7 cellular contexts compared by ENCODE assay signal in the genomic region with DNA sequence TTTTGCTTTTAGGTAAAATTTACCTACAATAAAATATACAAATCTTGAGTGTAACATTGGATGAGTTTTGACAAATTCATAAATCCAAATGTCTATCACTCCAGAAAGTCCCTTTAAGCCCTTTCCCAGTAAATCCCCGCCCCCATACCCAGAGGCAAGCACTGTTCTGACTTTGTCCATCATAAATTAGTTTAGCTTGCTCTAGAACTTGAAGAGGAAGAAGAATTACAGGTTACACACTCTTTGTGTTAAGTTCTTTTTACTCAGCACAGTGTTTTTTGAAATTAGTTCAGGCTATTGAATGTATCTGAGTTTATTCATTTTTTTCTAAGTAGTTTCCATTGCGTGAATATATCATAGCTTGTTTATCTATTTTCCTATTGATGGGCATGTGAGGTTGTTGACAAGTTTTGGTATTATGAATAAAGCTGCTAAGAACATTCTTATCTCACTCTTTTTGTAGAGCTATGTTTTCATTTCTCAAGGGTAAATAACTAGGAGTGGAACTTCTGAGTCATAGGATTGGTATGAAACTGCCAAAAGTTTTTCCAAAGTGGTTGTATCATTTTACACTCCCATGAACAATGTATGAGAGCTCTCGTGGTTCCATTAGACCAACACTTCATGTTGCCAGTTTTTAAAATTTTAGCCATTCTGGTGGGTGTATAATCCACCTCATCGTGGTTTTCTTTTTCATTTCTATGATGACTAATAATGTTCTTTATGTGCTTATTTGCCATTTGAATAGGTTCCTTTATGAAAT. TPM values are rescaled to one million over a fixed set of nuclear protein-coding genes. Genes with fewer than 3 reads are reported as not detected.
DNase-seq lines count a peak whose midpoint lies in the region; ATAC-seq, FAIRE-seq and TF ChIP-seq lines count a peak whose summit lies in the region.

No MANE protein-coding gene starts in this region.

- no peaks in the 10 kb centered on the region for H3K79me2 ChIP-seq in keratinocyte (ENCODE audit: control insufficient read depth, insufficient read depth, low read length)
- H3K79me2 ChIP-seq in neural progenitor cell (ENCODE audit: low read depth) = no peaks in the 10 kb centered on the region

- no peaks in the 10 kb centered on the region for H3K36me3 ChIP-seq in keratinocyte (ENCODE audit: control insufficient read depth in 2 of 2, extremely low read depth in 1 of 2, insufficient read depth in 2 of 2, low read length in 2 of 2)
- no peaks in the 10 kb centered on the region for H3K36me3 ChIP-seq in small intestine (ENCODE audit: control insufficient read depth in 2 of 2, insufficient read depth in 2 of 2, low read length in 2 of 2)
- H3K36me3 ChIP-seq in neural progenitor cell = no peaks in the 10 kb centered on the region

- no peak for DNase-seq in activated CD4-positive, alpha-beta memory T cell treated with anti-CD3 and anti-CD28 coated beads, Interleukin-2, amount 10 ng/mL, durations not matched to agents 7 days and 5 days
- DNase-seq in keratinocyte (ENCODE audit: low read depth, low spot score) (peak; percentile 60), small intestine (no peak), neural progenitor cell (ENCODE audit: low spot score) (no peak)

- H3K27ac ChIP-seq in keratinocyte (ENCODE audit: control insufficient read depth, insufficient read depth, low read length) = peak overlapping the region; percentile 68
- no peak overlapping the region for H3K27ac ChIP-seq in small intestine (ENCODE audit: low read depth in 1 of 2, low read length in 1 of 2)
- no peak overlapping the region for H3K27ac ChIP-seq in neural progenitor cell

- no peaks in the 10 kb centered on the region for H3F3A ChIP-seq in neural progenitor cell (ENCODE audit: low read depth)

- peak overlapping the region; percentile 41 for H3K27ac Mint-ChIP-seq in activated CD4-positive, alpha-beta memory T cell treated with anti-CD3 and anti-CD28 coated beads, Interleukin-2, amount 10 ng/mL, durations not matched to agents 7 days and 5 days
- no peak overlapping the region for H3K27ac Mint-ChIP-seq in neural progenitor cell

- H3K9ac ChIP-seq in keratinocyte (ENCODE audit: control insufficient read depth, extremely low read depth, insufficient read depth, low read length) (no peak overlapping the region), neural progenitor cell (no peak overlapping the region)

- no peaks in the 10 kb centered on the region for H4K20me1 ChIP-seq in keratinocyte (ENCODE audit: control insufficient read depth, extremely low read depth, insufficient read depth, low read length)
- no peaks in the 10 kb centered on the region for H4K20me1 ChIP-seq in neural progenitor cell (ENCODE audit: low read depth)

- no peak overlapping the region for H2AFZ ChIP-seq in keratinocyte (ENCODE audit: control insufficient read depth, low read length)
- no peak overlapping the region for H2AFZ ChIP-seq in neural progenitor cell (replicated peaks)

- POLR2A ChIA-PET in activated CD4-positive, alpha-beta memory T cell treated with anti-CD3 and anti-CD28 coated beads, Interleukin-2, amount 10 ng/mL, durations not matched to agents 7 days and 5 days (lab: Charles Lee) = interaction anchor here (1.0 to 1.4 kb wide), 3 partner anchors 24 to 98 kb away, joined by 3 to 5 read pairs (median 5); partner anchors contain the start of genes COQ2, HELQ and MRPS18C

- no peaks in the 10 kb centered on the region for H3K27me3 Mint-ChIP-seq in activated CD4-positive, alpha-beta memory T cell treated with anti-CD3 and anti-CD28 coated beads, Interleukin-2, amount 10 ng/mL, durations not matched to agents 7 days and 5 days
- H3K27me3 Mint-ChIP-seq in neural progenitor cell (ENCODE audit: insufficient read depth, low read depth) = peaks cover 5% of the 10 kb centered on the region

- TF ChIP-seq CTCF in keratinocyte (optimal IDR thresholded peaks at IDR 0.05 in 1 of 3, IDR thresholded peaks at IDR 0.05 in 1 of 3, conservative IDR thresholded peaks at IDR 0.05 in 1 of 3; ENCODE audit: extremely low read depth in 1 of 3, insufficient read depth in 2 of 3, low read length in 3 of 3) (no peak), neural progenitor cell (IDR thresholded peaks at IDR 0.05) (no peak)

- H3K4me1 ChIP-seq in keratinocyte (ENCODE audit: control insufficient read depth, extremely low read depth, insufficient read depth, low read length) (peaks cover 22% of the 10 kb centered on the region), small intestine (ENCODE audit: control insufficient read depth in 2 of 2, insufficient read depth in 1 of 2, low read depth in 1 of 2, low read length in 1 of 2) (no peaks in the 10 kb centered on the region), neural progenitor cell (no peaks in the 10 kb centered on the region)

- H3K4me2 ChIP-seq in keratinocyte (ENCODE audit: control insufficient read depth, extremely low read depth, insufficient read depth, low read depth, low read length) (peak overlapping the region; percentile 68), neural progenitor cell (no peak overlapping the region)

- FAIRE-seq in keratinocyte (lab: Jason Lieb, UNC) = peak; percentile 77
- no peak for FAIRE-seq in small intestine (lab: Jason Lieb, UNC)

- no peak overlapping the region for H3K4me3 Mint-ChIP-seq in activated CD4-positive, alpha-beta memory T cell treated with anti-CD3 and anti-CD28 coated beads, Interleukin-2, amount 10 ng/mL, durations not matched to agents 7 days and 5 days
- H3K4me3 Mint-ChIP-seq in neural progenitor cell = no peak overlapping the region

- dilution Hi-C loops in keratinocyte (cut with MboI; ENCODE audit: extremely low pct_ligation_motif_present, low sequenced_read_pairs) = no loop called here

- peaks cover 8% of the 10 kb centered on the region for H3K9me3 Mint-ChIP-seq in activated CD4-positive, alpha-beta memory T cell treated with anti-CD3 and anti-CD28 coated beads, Interleukin-2, amount 10 ng/mL, durations not matched to agents 7 days and 5 days
- peaks cover 2% of the 10 kb centered on the region for H3K9me3 Mint-ChIP-seq in neural progenitor cell

- ATAC-seq in GM18861 (IDR thresholded peaks at IDR 0.05; ENCODE audit: unreplicated experiment) (peak; percentile 66), HG02852 (IDR thresholded peaks at IDR 0.05; ENCODE audit: unreplicated experiment) (peak; percentile 76), HG03469 (IDR thresholded peaks at IDR 0.05; ENCODE audit: unreplicated experiment) (no peak)

- no peaks in the 10 kb centered on the region for H3K9me1 ChIP-seq in keratinocyte (ENCODE audit: control insufficient read depth, extremely low read depth, insufficient read depth, low read length)

- no peaks in the 10 kb centered on the region for H3K27me3 ChIP-seq in keratinocyte (ENCODE audit: control insufficient read depth, extremely low read depth, insufficient read depth, low read length)
- no peaks in the 10 kb centered on the region for H3K27me3 ChIP-seq in small intestine (ENCODE audit: control insufficient read depth in 2 of 2, insufficient read depth in 2 of 2, low read length in 2 of 2)
- H3K27me3 ChIP-seq in neural progenitor cell = no peaks in the 10 kb centered on the region

- H3K4me1 Mint-ChIP-seq in activated CD4-positive, alpha-beta memory T cell treated with anti-CD3 and anti-CD28 coated beads, Interleukin-2, amount 10 ng/mL, durations not matched to agents 7 days and 5 days = peaks cover 13% of the 10 kb centered on the region
- H3K4me1 Mint-ChIP-seq in neural progenitor cell = peaks cover 4% of the 10 kb centered on the region

- H3K4me3 ChIP-seq in keratinocyte (ENCODE audit: control insufficient read depth in 2 of 3, extremely low read depth in 1 of 3, insufficient read depth in 2 of 3, low read depth in 1 of 3, low read length in 3 of 3) (peak overlapping the region in 1 of 3 experiments; percentile 21), small intestine (ENCODE audit: low read depth in 1 of 2, low read length in 2 of 2) (no peak overlapping the region), neural progenitor cell (no peak overlapping the region)

- H3K9me3 ChIP-seq in keratinocyte (ENCODE audit: control insufficient read depth, low read depth, low read length) (no peaks in the 10 kb centered on the region), small intestine (ENCODE audit: control insufficient read depth, low read depth) (no peaks in the 10 kb centered on the region), neural progenitor cell (ENCODE audit: low read depth) (no peaks in the 10 kb centered on the region)

- 56 to 67% (median 59%) methylated on average over 4 of the region's 4 CpGs for WGBS in small intestine, 3 donors

- H3K36me3 Mint-ChIP-seq in activated CD4-positive, alpha-beta memory T cell treated with anti-CD3 and anti-CD28 coated beads, Interleukin-2, amount 10 ng/mL, durations not matched to agents 7 days and 5 days (ENCODE audit: low read depth) = no peaks in the 10 kb centered on the region
- no peaks in the 10 kb centered on the region for H3K36me3 Mint-ChIP-seq in neural progenitor cell

- CTCF ChIA-PET in activated CD4-positive, alpha-beta memory T cell treated with anti-CD3 and anti-CD28 coated beads, Interleukin-2, amount 10 ng/mL, durations not matched to agents 7 days and 5 days (lab: Charles Lee) = interaction anchor here (1.1 kb wide), 1 partner anchor 72 kb away, joined by 3 read pairs; the partner anchor contains the start of gene COQ2

RNA-seq across cellular contexts. Expression of gene HPSE, which starts 22.4 kb away (rescaled TPM):
- total RNA-seq in activated CD4-positive, alpha-beta memory T cell treated with anti-CD3 and anti-CD28 coated beads, Interleukin-2, amount 10 ng/mL, durations not matched to agents 7 days and 5 days = 10 to 100 TPM; 30.4 to 32.7 TPM
- polyA plus RNA-seq in keratinocyte = 1.9 to 5.7 TPM (median 3.4 TPM) in 3 replicates
- polyA plus RNA-seq in keratinocyte (2011; ENCODE audit: low read depth) = 4.1 TPM
- polyA plus RNA-seq in keratinocyte (2011; cell fraction: cytosol; rRNA removed) = 1.2 and 2.2 TPM in 2 replicates
- 2.7 and 3.7 TPM in 2 replicates for polyA plus RNA-seq in keratinocyte (2011; cell fraction: nucleus; rRNA removed)
- 5.3 and 9.3 TPM in 2 replicates for polyA plus RNA-seq in keratinocyte (2012; ENCODE audit: low replicate concordance)
- 1.4 to 6.8 TPM (median 2.2 TPM) in 3 replicates for polyA minus RNA-seq in keratinocyte
- polyA minus RNA-seq in keratinocyte (2011; cell fraction: cytosol; rRNA and poly(A)+ RNA removed) = 3.1 TPM
- 1.9 and 3.1 TPM in 2 replicates for polyA minus RNA-seq in keratinocyte (2011; cell fraction: nucleus; rRNA and poly(A)+ RNA removed)
- 1 to 10 TPM in 2 of 3 donors, under 1 TPM in 1; 0.45 to 2.5 (median 1.4) TPM for polyA plus RNA-seq in small intestine
- total RNA-seq in neural progenitor cell (ENCODE audit: low replicate concordance) = 0.28 and 0.73 TPM in 2 replicates

Comparison
In these comparisons a context has a peak if more than half of its experiments do, and no peak if none do; other contexts are left out.
1. RNA of gene HPSE, which starts 22.4 kb away (total RNA-seq): 30.4 to 32.7 TPM in activated CD4-positive, alpha-beta memory T cell treated with anti-CD3 and anti-CD28 coated beads, Interleukin-2, amount 10 ng/mL, durations not matched to agents 7 days and 5 days; 0.28 to 0.73 TPM in neural progenitor cell; every median in the first group is over 10 times any median in the second.